ENCODE assay signal across 8 cellular contexts in genomic region chr17:18771056-18771455, GRCh38. TPM values are rescaled to one million over a fixed set of nuclear protein-coding genes. Genes with fewer than 3 reads are reported as not detected.
DNase-seq lines count a peak whose midpoint lies in the region; FAIRE-seq and TF ChIP-seq lines count a peak whose summit lies in the region.
"Not testable (repeated sequence)": the region's sequence is repeated elsewhere in the genome, so short reads cannot be mapped to it uniquely, and the experiment has no call there.
"Had no signal": no experiment of that assay in that cellular context is flagged by ENCODE, and none has a peak within 500 bp of the region (broad histone marks: within the 10 kb centered on the region; RNA-seq: fewer than 3 reads in every experiment).

No MANE protein-coding gene starts in this region.

- H3K9me3 Mint-ChIP-seq in astrocyte (ENCODE audit: unreplicated experiment); nephron: not testable (repeated sequence)

- not testable (repeated sequence) for H3K27ac Mint-ChIP-seq in astrocyte (ENCODE audit: unreplicated experiment)
- peak overlapping the region; percentile 96 to 99 (median 96) for H3K27ac Mint-ChIP-seq in nephron

- not testable (repeated sequence) for H3K79me2 ChIP-seq in astrocyte (ENCODE audit: insufficient read depth, low read length)

- not testable (repeated sequence) for H3K4me2 ChIP-seq in astrocyte (ENCODE audit: low read length)

- H3K4me3 Mint-ChIP-seq in astrocyte (ENCODE audit: unreplicated experiment): not testable (repeated sequence)
- peak overlapping the region; percentile 5 to 8 (median 8) for H3K4me3 Mint-ChIP-seq in nephron

- not testable (repeated sequence) for H3K4me1 Mint-ChIP-seq in astrocyte (ENCODE audit: low read depth, unreplicated experiment)
- H3K4me1 Mint-ChIP-seq in nephron: peaks cover 24% of the 10 kb centered on the region

- not testable (repeated sequence) for DNase-seq in GM18507 (ENCODE audit: extremely low spot score, insufficient read length, low read depth)
- DNase-seq in astrocyte (ENCODE audit: low read depth) (peak; percentile 4), choroid plexus epithelial cell (ENCODE audit: low read depth) (peak; percentile 10), iris pigment epithelial cell (ENCODE audit: low read depth) (peak; percentile 6), renal cortical epithelial cell (ENCODE audit: low read depth) (peak; percentile 52)

- H3K27me3 ChIP-seq in astrocyte (ENCODE audit: insufficient read depth, low read length): not testable (repeated sequence)

- not testable (repeated sequence) for H2AFZ ChIP-seq in astrocyte (ENCODE audit: low read depth, low read length)

- not testable (repeated sequence) for H4K20me1 ChIP-seq in astrocyte (ENCODE audit: insufficient read depth, low read length)

- H3K4me3 ChIP-seq in astrocyte (ENCODE audit: insufficient read depth, low read depth, low read length); choroid plexus epithelial cell (ENCODE audit: low read depth, low read length): not testable (repeated sequence)

- not testable (repeated sequence) for H3K27me3 Mint-ChIP-seq in astrocyte (ENCODE audit: low read depth, unreplicated experiment); nephron (ENCODE audit: low read depth)

- not testable (repeated sequence) for H3K36me3 Mint-ChIP-seq in astrocyte (ENCODE audit: low read depth, unreplicated experiment); nephron (ENCODE audit: low read depth)

- not testable (repeated sequence) for H3K9ac ChIP-seq in astrocyte (ENCODE audit: low read length)

- FAIRE-seq in GM18507 (lab: Jason Lieb, UNC): peak; percentile 15
- peak; percentile 89 for FAIRE-seq in astrocyte (lab: Jason Lieb, UNC)

- not testable (repeated sequence) for H3K4me1 ChIP-seq in astrocyte (ENCODE audit: insufficient read depth, low read length)

- H3K9me3 ChIP-seq in astrocyte (ENCODE audit: insufficient read depth, low read depth, low read length): not testable (repeated sequence)

- H3K27ac ChIP-seq in astrocyte (ENCODE audit: low read depth, low read length): not testable (repeated sequence)

- not testable (repeated sequence) for TF ChIP-seq CTCF in astrocyte (IDR thresholded peaks at IDR 0.05; ENCODE audit: insufficient read depth, low read depth, low read length); choroid plexus epithelial cell (conservative IDR thresholded peaks at IDR 0.05; ENCODE audit: low read depth, low read length); nephron (IDR thresholded peaks at IDR 0.05; ENCODE audit: unreplicated experiment in 3 of 3)

- not testable (repeated sequence) for H3K36me3 ChIP-seq in astrocyte (ENCODE audit: insufficient read depth, low read length)

RNA-seq across cellular contexts. Expression of gene TVP23B, which starts 9.9 kb away (rescaled TPM):
- total RNA-seq in astrocyte: 39.0 and 42.6 TPM in 2 replicates
- total RNA-seq in renal cortical epithelial cell: 83.1 and 133 TPM in 2 replicates

RNA-seq across cellular contexts. Expression of gene FBXW10, which starts 27.2 kb away (rescaled TPM):
- total RNA-seq in astrocyte: not detected in 2 replicates
- 0.05 TPM in 1 of 2 replicates, not detected in the other for total RNA-seq in renal cortical epithelial cell
- total RNA-seq: CD4-positive, alpha-beta T cell; H9 had no signal
